In the genomic region with DNA sequence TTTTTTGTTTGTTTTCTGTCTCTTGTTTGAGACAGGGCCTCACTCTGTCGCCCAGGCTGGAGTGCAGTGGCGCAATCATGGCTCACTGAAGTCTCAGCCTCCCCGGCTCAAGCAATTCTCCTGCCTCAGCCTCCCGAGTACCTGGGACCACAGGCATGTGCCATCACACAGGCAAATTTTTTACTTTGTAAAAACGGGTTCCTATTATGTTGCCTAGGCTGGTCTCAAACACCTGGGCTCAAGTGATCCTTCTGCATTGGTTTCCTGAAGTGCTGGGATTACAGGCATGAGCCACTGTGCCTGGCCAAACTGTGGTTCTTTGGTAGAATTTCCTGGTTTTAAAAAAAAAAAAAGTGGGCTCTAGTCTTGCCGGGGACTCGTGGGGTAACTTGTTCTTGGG, we compare ENCODE assay signal across 1 cellular context.
TF ChIP-seq lines count a peak whose summit lies in the region.

Gene RPEL1, plus strand, starts transcription at position 301 of the 400 bp plus-strand sequence. CDS start 110 bp downstream, outside the sequence.

TF ChIP-seq in HepG2, 621 proteins besides CTCF, POLR2A, EP300 and RAD21:
- TF ChIP-seq ZNF770 (CRISPR knock-in tag; IDR thresholded peaks at IDR 0.05), result peak; percentile 87
